In the genomic region with DNA sequence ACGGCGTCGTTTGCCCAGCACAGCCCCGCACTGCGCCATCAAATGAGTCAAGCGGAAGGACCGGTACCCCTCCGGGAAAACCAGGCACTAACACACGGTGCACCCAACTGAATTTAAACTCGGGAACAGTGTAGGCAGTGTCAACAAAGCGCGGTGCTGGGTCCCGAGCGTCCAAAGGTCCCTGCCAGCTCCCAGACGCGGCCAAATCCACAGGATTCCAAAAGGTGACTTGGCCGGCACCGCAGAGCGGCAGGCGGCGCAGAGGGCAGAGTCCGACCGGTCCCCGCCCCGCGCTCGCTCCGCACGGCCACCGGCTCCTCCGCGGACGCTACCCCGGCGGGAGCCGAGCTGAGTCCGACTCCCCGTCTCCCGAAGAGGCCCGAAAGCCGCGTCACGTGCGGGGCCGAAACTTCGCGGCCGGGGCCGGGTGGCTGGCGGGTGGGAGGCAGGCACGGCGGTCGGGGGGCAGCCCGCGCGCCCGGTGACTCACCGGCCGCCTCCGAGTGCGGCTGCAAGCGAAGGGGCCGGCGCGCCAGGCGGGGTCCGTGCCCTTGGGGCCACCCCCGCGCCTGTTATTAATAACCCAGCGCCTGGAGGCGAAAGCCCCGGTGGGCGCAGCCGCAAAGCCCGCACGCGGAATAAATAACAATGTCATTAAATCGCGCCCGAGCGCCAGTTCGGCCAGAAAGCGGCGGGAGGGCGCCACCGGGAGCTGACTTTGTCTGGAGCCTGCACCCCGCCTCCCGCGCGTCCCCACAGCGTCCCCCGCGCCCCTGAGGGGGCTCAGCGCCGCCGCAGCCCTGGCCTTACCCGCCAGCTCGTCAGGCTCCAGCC, we compare ENCODE assay signal across 8 cellular contexts. TPM values are rescaled to one million over a fixed set of nuclear protein-coding genes. Genes with fewer than 3 reads are reported as not detected.
DNase-seq lines count a peak whose midpoint lies in the region; TF ChIP-seq lines count a peak whose summit lies in the region.

No MANE protein-coding gene starts in this region.

- H3K9me3 ChIP-seq in liver (ENCODE audit: control insufficient read depth in 4 of 4, low read length in 3 of 4) = no peaks in the 10 kb centered on the region

- TF ChIP-seq RAD21 in liver (IDR thresholded peaks at IDR 0.05) = peak; percentile 53 to 65

- H3K9ac ChIP-seq in liver (ENCODE audit: low read depth in 1 of 2, low read length in 2 of 2) = peak overlapping the region; percentile 75 to 93

- no peaks in the 10 kb centered on the region for H3K27me3 ChIP-seq in dorsolateral prefrontal cortex
- no peaks in the 10 kb centered on the region for H3K27me3 ChIP-seq in liver (ENCODE audit: control insufficient read depth in 4 of 4, insufficient read depth in 4 of 4, low read length in 3 of 4)

- H3K4me3 ChIP-seq in dorsolateral prefrontal cortex = peak overlapping the region; percentile 63 to 96 (median 87)
- peak overlapping the region; percentile 51 to 93 (median 71) for H3K4me3 ChIP-seq in liver (ENCODE audit: low read depth in 1 of 3, low read length in 3 of 3)

- DNase-seq in NCI-H524 (lab: John Stamatoyannopoulos, UW) (peak; percentile 15 to 47), NCI-H524 treated with DMSO at 0.1 percent for 48 hours (lab: John Stamatoyannopoulos, UW) (no peak), H4 (ENCODE audit: low spot score) (peak; percentile 34), LHCN-M2 (ENCODE audit: low read depth) (peak; percentile 72), T1000 (lab: John Stamatoyannopoulos, UW) (peak; percentile 59), dorsolateral prefrontal cortex (peak; percentile 50 to 77 (median 65))
- peak; percentile 18 for DNase-seq in stimulated activated CD4-positive, alpha-beta T cell treated with anti-CD3 and anti-CD28 coated beads, Interleukin-4, amount 100 ng/mL, for 24 hours

- under 1% methylated on average over 98 of the region's 98 CpGs for WGBS in liver

- H3K36me3 ChIP-seq in liver (ENCODE audit: control insufficient read depth in 4 of 4, insufficient read depth in 3 of 4, low read depth in 1 of 4, low read length in 3 of 4) = no peaks in the 10 kb centered on the region

- intact Hi-C loops in dorsolateral prefrontal cortex (cut with DNase I) = loop anchor here (2.0 to 10.0 kb wide), 8 partner anchors 47 to 367 kb away; a partner anchor contains a TSS

- H3K4me1 ChIP-seq in liver (ENCODE audit: control insufficient read depth in 4 of 4, insufficient read depth in 4 of 4, low read length in 3 of 4) = peaks cover 2 to 19% (median 7%) of the 10 kb centered on the region in 4 donors

- H3K27ac ChIP-seq in dorsolateral prefrontal cortex (peak overlapping the region; percentile 85 to 98 (median 96)), liver (ENCODE audit: low read depth in 1 of 2, low read length in 2 of 2) (peak overlapping the region; percentile 98 to 99)

- TF ChIP-seq CTCF in dorsolateral prefrontal cortex (IDR thresholded peaks at IDR 0.05 in 54 of 56, conservative IDR thresholded peaks at IDR 0.05 in 2 of 56; ENCODE audit: low read depth in 1 of 56, partially characterized antibody in 56 of 56) (peak in 25 of 56 donors; percentile 3 to 50 (median 18)), liver (IDR thresholded peaks at IDR 0.05; ENCODE audit: low read depth, low read length, missing input control) (no peak)

TF ChIP-seq in liver, 16 proteins besides CTCF, POLR2A, EP300 and RAD21:
- TF ChIP-seq, protein P1, sequence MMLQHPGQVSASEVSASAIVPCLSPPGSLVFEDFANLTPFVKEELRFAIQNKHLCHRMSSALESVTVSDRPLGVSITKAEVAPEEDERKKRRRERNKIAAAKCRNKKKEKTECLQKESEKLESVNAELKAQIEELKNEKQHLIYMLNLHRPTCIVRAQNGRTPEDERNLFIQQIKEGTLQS (IDR thresholded peaks at IDR 0.05) = no peak
- TF ChIP-seq, protein P2, sequence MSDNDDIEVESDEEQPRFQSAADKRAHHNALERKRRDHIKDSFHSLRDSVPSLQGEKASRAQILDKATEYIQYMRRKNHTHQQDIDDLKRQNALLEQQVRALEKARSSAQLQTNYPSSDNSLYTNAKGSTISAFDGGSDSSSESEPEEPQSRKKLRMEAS (IDR thresholded peaks at IDR 0.05) = peak; percentile 74
- TF ChIP-seq RXRA (IDR thresholded peaks at IDR 0.05) (peak; percentile 73 to 74), JUND (IDR thresholded peaks at IDR 0.05) (no peak), NR2F2 (IDR thresholded peaks at IDR 0.05) (peak; percentile 1), YY1 (IDR thresholded peaks at IDR 0.05) (peak; percentile 76), HNF4A (conservative IDR thresholded peaks at IDR 0.05) (peak; percentile 91 to 93), GABPA (IDR thresholded peaks at IDR 0.05 in 1 of 2, conservative IDR thresholded peaks at IDR 0.05 in 1 of 2) (no peak), FOXA1 (IDR thresholded peaks at IDR 0.05) (peak; percentile 95), TAF1 (conservative IDR thresholded peaks at IDR 0.05) (peak; percentile 80), FOXA2 (IDR thresholded peaks at IDR 0.05) (peak; percentile 92), EGR1 (IDR thresholded peaks at IDR 0.05; ENCODE audit: low read depth in 2 of 2) (no peak), HNF4G (IDR thresholded peaks at IDR 0.05) (peak; percentile 90), SP1 (IDR thresholded peaks at IDR 0.05) (peak; percentile 93)
- TF ChIP-seq, protein P3, sequence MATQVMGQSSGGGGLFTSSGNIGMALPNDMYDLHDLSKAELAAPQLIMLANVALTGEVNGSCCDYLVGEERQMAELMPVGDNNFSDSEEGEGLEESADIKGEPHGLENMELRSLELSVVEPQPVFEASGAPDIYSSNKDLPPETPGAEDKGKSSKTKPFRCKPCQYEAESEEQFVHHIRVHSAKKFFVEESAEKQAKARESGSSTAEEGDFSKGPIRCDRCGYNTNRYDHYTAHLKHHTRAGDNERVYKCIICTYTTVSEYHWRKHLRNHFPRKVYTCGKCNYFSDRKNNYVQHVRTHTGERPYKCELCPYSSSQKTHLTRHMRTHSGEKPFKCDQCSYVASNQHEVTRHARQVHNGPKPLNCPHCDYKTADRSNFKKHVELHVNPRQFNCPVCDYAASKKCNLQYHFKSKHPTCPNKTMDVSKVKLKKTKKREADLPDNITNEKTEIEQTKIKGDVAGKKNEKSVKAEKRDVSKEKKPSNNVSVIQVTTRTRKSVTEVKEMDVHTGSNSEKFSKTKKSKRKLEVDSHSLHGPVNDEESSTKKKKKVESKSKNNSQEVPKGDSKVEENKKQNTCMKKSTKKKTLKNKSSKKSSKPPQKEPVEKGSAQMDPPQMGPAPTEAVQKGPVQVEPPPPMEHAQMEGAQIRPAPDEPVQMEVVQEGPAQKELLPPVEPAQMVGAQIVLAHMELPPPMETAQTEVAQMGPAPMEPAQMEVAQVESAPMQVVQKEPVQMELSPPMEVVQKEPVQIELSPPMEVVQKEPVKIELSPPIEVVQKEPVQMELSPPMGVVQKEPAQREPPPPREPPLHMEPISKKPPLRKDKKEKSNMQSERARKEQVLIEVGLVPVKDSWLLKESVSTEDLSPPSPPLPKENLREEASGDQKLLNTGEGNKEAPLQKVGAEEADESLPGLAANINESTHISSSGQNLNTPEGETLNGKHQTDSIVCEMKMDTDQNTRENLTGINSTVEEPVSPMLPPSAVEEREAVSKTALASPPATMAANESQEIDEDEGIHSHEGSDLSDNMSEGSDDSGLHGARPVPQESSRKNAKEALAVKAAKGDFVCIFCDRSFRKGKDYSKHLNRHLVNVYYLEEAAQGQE (IDR thresholded peaks at IDR 0.05) = peak; percentile 69
- TF ChIP-seq, protein P4, sequence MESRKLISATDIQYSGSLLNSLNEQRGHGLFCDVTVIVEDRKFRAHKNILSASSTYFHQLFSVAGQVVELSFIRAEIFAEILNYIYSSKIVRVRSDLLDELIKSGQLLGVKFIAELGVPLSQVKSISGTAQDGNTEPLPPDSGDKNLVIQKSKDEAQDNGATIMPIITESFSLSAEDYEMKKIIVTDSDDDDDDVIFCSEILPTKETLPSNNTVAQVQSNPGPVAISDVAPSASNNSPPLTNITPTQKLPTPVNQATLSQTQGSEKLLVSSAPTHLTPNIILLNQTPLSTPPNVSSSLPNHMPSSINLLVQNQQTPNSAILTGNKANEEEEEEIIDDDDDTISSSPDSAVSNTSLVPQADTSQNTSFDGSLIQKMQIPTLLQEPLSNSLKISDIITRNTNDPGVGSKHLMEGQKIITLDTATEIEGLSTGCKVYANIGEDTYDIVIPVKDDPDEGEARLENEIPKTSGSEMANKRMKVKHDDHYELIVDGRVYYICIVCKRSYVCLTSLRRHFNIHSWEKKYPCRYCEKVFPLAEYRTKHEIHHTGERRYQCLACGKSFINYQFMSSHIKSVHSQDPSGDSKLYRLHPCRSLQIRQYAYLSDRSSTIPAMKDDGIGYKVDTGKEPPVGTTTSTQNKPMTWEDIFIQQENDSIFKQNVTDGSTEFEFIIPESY (IDR thresholded peaks at IDR 0.05) = peak; percentile 58

RNA-seq across cellular contexts. Expression of a gene that starts 0.8 kb away (rescaled TPM):
- total RNA-seq in H4 (2014; rRNA removed; shearing (Covaris generic)) = 4.3 and 8.6 TPM in 2 replicates
- 7.0 and 9.0 TPM in 2 replicates for total RNA-seq in LHCN-M2 (2014; rRNA removed)
- 4.1 TPM for polyA plus RNA-seq in LHCN-M2 (2012)
- 10 to 100 TPM; 30.3 to 85.1 (median 60.2) TPM for total RNA-seq in dorsolateral prefrontal cortex
- 10 to 100 TPM; 12.5 to 23.1 TPM for total RNA-seq in liver
- 1 to 10 TPM; 4.5 to 6.2 TPM for polyA plus RNA-seq in liver
